ENCODE assay signal across 1 cellular context in the genomic region with DNA sequence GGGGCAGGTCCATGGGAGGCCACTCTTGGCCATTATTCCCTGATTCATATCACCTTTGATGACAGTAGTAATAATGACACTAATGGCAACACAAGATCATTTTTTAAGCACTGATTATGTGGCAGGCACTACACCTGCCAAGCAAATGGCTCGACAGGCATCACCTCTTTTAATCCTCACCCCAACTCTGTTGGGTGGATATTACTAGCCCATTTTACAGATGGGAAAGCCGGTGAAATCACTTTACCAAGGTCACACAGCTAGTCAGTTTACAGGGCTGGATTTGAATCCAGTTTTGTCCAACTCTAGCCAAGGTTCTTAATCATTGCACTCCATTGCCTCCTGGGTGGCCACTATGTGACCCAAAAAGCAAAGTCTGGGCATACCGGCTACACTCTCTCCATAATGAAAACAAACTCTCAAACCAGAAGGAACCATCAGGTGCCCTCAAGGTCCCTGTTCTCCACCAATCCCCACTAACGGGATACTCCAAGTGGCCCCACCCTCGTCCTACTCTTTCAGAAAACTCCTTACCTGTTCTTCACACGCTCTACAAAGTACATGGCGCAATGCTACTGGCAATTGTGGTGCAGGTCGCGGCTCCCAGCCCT.
TF ChIP-seq lines count a peak whose summit lies in the region.

No MANE protein-coding gene starts in this region.

TF ChIP-seq in GM12878, 131 proteins besides CTCF, POLR2A, EP300 and RAD21 (continued from another document):
- TF ChIP-seq, protein P1, sequence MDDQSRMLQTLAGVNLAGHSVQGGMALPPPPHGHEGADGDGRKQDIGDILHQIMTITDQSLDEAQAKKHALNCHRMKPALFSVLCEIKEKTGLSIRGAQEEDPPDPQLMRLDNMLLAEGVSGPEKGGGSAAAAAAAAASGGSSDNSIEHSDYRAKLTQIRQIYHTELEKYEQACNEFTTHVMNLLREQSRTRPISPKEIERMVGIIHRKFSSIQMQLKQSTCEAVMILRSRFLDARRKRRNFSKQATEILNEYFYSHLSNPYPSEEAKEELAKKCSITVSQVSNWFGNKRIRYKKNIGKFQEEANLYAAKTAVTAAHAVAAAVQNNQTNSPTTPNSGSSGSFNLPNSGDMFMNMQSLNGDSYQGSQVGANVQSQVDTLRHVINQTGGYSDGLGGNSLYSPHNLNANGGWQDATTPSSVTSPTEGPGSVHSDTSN (IDR thresholded peaks at IDR 0.05; ENCODE audit: insufficient replicate concordance, low read depth, low read length), result no peak
- no peak for TF ChIP-seq IKZF2 (IDR thresholded peaks at IDR 0.05)
- TF ChIP-seq RB1 (IDR thresholded peaks at IDR 0.05; ENCODE audit: borderline replicate concordance), result no peak
- TF ChIP-seq BMI1 (IDR thresholded peaks at IDR 0.05; ENCODE audit: borderline replicate concordance), result no peak
